In genomic region chr1:19393051-19393450, GRCh38 we compare ENCODE assay signal across 12 cellular contexts.
DNase-seq lines count a peak whose midpoint lies in the region; ATAC-seq and TF ChIP-seq lines count a peak whose summit lies in the region.
"Had no signal": no experiment of that assay in that cellular context is flagged by ENCODE, and none has a peak within 500 bp of the region (broad histone marks: within the 10 kb centered on the region; RNA-seq: fewer than 3 reads in every experiment).

No MANE protein-coding gene starts in this region.

- H3K4me1 ChIP-seq in DOHH2 (ENCODE audit: control insufficient read depth, low read length) = peaks cover 63% of the 10 kb centered on the region

- H3K27me3 Mint-ChIP-seq in effector memory CD8-positive, alpha-beta T cell = no peaks in the 10 kb centered on the region
- H3K27me3 Mint-ChIP-seq in progenitor cell of endocrine pancreas = no peaks in the 10 kb centered on the region

- H4K20me1 ChIP-seq in DOHH2 (ENCODE audit: control insufficient read depth, insufficient read depth, low read depth, low read length) = 0 out of 2 replicates have a peak, but pooled peaks cover 4% of the 10 kb centered on the region

- ATAC-seq in effector memory CD8-positive, alpha-beta T cell (replicated peaks) = no peak

- H3K79me2 ChIP-seq in DOHH2 (ENCODE audit: control insufficient read depth, low read length) = peaks cover 76% of the 10 kb centered on the region

- peaks cover 65 to 67% of the 10 kb centered on the region in 2 donors for H3K4me1 Mint-ChIP-seq in effector memory CD8-positive, alpha-beta T cell (ENCODE audit: low read depth in 2 of 2)
- H3K4me1 Mint-ChIP-seq in progenitor cell of endocrine pancreas (ENCODE audit: low read depth) = no peaks in the 10 kb centered on the region

- H3K9me2 ChIP-seq in DOHH2 (replicated peaks; ENCODE audit: control insufficient read depth, low read length) = no peaks in the 10 kb centered on the region

- H3K27me3 ChIP-seq in DOHH2 (ENCODE audit: control insufficient read depth, low read length) = no peaks in the 10 kb centered on the region

- no peaks in the 10 kb centered on the region for H3K9me3 Mint-ChIP-seq in effector memory CD8-positive, alpha-beta T cell
- no peaks in the 10 kb centered on the region for H3K9me3 Mint-ChIP-seq in progenitor cell of endocrine pancreas (ENCODE audit: low read depth)

- H3K27ac Mint-ChIP-seq in effector memory CD8-positive, alpha-beta T cell = peak overlapping the region; percentile 90
- peak overlapping the region; percentile 7 for H3K27ac Mint-ChIP-seq in progenitor cell of endocrine pancreas

- no peaks in the 10 kb centered on the region for H3K36me3 ChIP-seq in DOHH2 (ENCODE audit: control insufficient read depth, low read length)

- H3F3A ChIP-seq in DOHH2 (ENCODE audit: control insufficient read depth, insufficient read depth) = peaks cover 17% of the 10 kb centered on the region

- peak overlapping the region; percentile 63 for H3K4me3 ChIP-seq in DOHH2 (ENCODE audit: low read length)

- peak overlapping the region in 1 of 2 donors; percentile 25 for H3K4me3 Mint-ChIP-seq in effector memory CD8-positive, alpha-beta T cell
- no peak overlapping the region for H3K4me3 Mint-ChIP-seq in progenitor cell of endocrine pancreas (ENCODE audit: low read depth)

- H3K27ac ChIP-seq in DOHH2 (ENCODE audit: low read depth, low read length) = peak overlapping the region; percentile 88

- peak overlapping the region; percentile 87 for H3K4me2 ChIP-seq in DOHH2 (ENCODE audit: low read length)

- peaks cover 38% of the 10 kb centered on the region for H3K36me3 Mint-ChIP-seq in effector memory CD8-positive, alpha-beta T cell (ENCODE audit: insufficient read depth)
- peaks cover 3% of the 10 kb centered on the region for H3K36me3 Mint-ChIP-seq in progenitor cell of endocrine pancreas (ENCODE audit: insufficient read depth)

- DNase-seq in NAMALWA (ENCODE audit: low spot score) = peak; percentile 80
- no peak for DNase-seq in effector memory CD8-positive, alpha-beta T cell
- no peak for DNase-seq in progenitor cell of endocrine pancreas (ENCODE audit: low spot score, unreplicated experiment)
- DNase-seq in Kasumi-1 (lab: John Stamatoyannopoulos, UW) = no peak
- DNase-seq in stimulated activated CD4-positive, alpha-beta T cell treated with anti-CD3 and anti-CD28 coated beads, Interleukin-4, amount 100 ng/mL, for 1 hour = no peak
- no peak for DNase-seq in central memory CD4-positive, alpha-beta T cell
- no peak for DNase-seq in COLO668 (lab: John Stamatoyannopoulos, UW; ENCODE audit: unreplicated experiment)
- DNase-seq: activated CD4-positive, alpha-beta T cell treated with anti-CD3 and anti-CD28 coated beads, Interleukin-2, amount 50 U/mL, for 1 hour; cortex of kidney; NCI-H2081 treated with DMSO at 0.1 percent for 48 hours; NK-92 treated with Interleukin-12 subunit alpha and Interleukin-12 subunit beta, amount 100 ng/mL, for 24 hours had no signal

- no peaks in the 10 kb centered on the region for H3K9me3 ChIP-seq in DOHH2 (ENCODE audit: control insufficient read depth, insufficient read depth, low read length)

- TF ChIP-seq CTCF in DOHH2 (IDR thresholded peaks at IDR 0.05; ENCODE audit: low read depth, low read length, poor library complexity, severe bottlenecking) (no peak), progenitor cell of endocrine pancreas (IDR thresholded peaks at IDR 0.05; ENCODE audit: unreplicated experiment) (no peak)
